9 cellular contexts compared by ENCODE assay signal in the genomic region with DNA sequence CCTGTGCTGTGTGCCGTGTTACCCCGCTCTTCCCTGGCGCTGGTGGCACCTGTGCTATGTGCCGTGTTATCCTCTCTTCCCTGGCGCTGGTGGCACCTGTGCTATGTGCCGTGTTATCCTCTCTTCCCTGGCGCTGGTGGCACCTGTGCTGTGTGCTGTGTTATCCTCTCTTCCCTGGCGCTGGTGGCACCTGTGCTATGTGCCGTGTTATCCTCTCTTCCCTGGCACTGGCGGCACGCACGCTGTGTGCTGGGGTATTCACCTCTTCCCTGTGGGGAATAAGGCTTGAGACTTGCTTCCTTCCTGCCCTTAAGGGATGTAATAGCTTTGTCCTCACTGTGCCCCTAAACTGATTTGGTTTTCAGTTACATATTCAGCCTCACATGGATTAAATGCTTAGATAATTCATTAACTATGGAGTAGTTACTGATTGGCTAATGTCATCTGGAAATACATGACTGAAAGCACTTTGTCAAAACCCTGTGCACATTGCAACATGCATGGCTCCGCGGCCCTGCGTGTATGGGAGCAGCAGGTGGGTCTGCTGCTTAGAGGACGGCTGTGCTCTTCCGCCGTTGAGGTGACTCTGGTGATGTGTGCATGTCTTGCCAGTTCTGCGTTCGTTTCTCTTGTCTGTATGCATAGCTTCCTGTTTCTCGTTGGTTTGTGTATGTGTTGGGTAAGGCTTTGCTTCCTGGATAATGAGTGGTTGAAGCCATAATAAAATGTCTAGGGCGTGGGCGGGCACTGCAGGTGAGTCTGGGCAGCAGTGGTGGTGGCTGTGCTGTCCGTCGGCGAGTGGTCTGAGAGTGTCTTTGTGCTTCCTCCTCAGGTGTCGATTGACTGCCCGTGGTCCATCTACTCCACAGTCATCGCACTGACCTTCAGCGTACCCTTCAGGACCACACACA. TPM values are rescaled to one million over a fixed set of nuclear protein-coding genes. Genes with fewer than 3 reads are reported as not detected.
DNase-seq lines count a peak whose midpoint lies in the region; ATAC-seq, FAIRE-seq and TF ChIP-seq lines count a peak whose summit lies in the region.
"Had no signal": no experiment of that assay in that cellular context is flagged by ENCODE, and none has a peak within 500 bp of the region (broad histone marks: within the 10 kb centered on the region; RNA-seq: fewer than 3 reads in every experiment).

No MANE protein-coding gene starts in this region.

- POLR2A ChIA-PET in K562 (lab: Yijun Ruan, JAX), result interaction anchor here (0.6 to 1.8 kb wide), 2 partner anchors 10 to 377 kb away, joined by 3 to 11 read pairs; no protein-coding TSS in a partner anchor

- FAIRE-seq in K562 (lab: Jason Lieb, UNC) (no peak), pancreas (lab: Jason Lieb, UNC) (no peak)

- H3F3A ChIP-seq in GM23248 (ENCODE audit: insufficient read depth), result no peaks in the 10 kb centered on the region

- intact Hi-C loops in K562 (cut with micrococcal nuclease), result no loop called here
- intact Hi-C loops in pancreas (cut with DNase I), result no loop called here

- H4K20me1 ChIP-seq in K562 (replicated peaks; ENCODE audit: control insufficient read depth, insufficient read depth, low read length), result no peaks in the 10 kb centered on the region
- no peaks in the 10 kb centered on the region for H4K20me1 ChIP-seq in GM23248 (ENCODE audit: insufficient read depth)

- H3K27ac ChIP-seq in K562 (ENCODE audit: extremely low read depth, low read depth, low read length) (no peak overlapping the region), pancreas (peak overlapping the region in 3 of 4 donors; percentile 12 to 39 (median 17)), GM23248 (no peak overlapping the region)
- H3K27ac ChIP-seq: SK-N-MC had no signal

- H3K9me1 ChIP-seq in K562 (ENCODE audit: control insufficient read depth, insufficient read depth, low read length), result no peaks in the 10 kb centered on the region

- no TSS peak for BruUV-seq in K562 (replicated peaks; lab: Mats Ljungman, UMichigan)

- H3K27me3 ChIP-seq in K562 (ENCODE audit: control insufficient read depth in 2 of 2, insufficient read depth in 2 of 2, low read length in 2 of 2) (no peaks in the 10 kb centered on the region), pancreas (no peaks in the 10 kb centered on the region), GM23248 (replicated peaks; ENCODE audit: insufficient read depth) (no peaks in the 10 kb centered on the region)

- TF ChIP-seq CTCF in K562 (IDR thresholded peaks at IDR 0.05 in 2 of 3, conservative IDR thresholded peaks at IDR 0.05 in 1 of 3; ENCODE audit: insufficient read depth in 2 of 3, low read depth in 1 of 3, low read length in 3 of 3), result no peak
- TF ChIP-seq CTCF in pancreas (IDR thresholded peaks at IDR 0.05), result no peak

- TF ChIP-seq POLR2A in K562 (conservative IDR thresholded peaks at IDR 0.05), result no peak

- peak; percentile 78 for DNase-seq in NAMALWA (ENCODE audit: low spot score)
- no peak for DNase-seq in K562 (ENCODE audit: extremely low read depth in 1 of 4, low spot score in 3 of 4)
- peak in 1 of 6 donors; percentile 43 for DNase-seq in pancreas
- no peak for DNase-seq in nucleus accumbens (lab: John Stamatoyannopoulos, UW)
- no peak for DNase-seq in NCI-H446 treated with DMSO at 0.1 percent for 48 hours (lab: John Stamatoyannopoulos, UW)
- DNase-seq in SW 1271 (lab: John Stamatoyannopoulos, UW), result no peak
- DNase-seq in GM23248, result no peak

- CTCF ChIA-PET in K562 (lab: Yijun Ruan, JAX; ENCODE audit: low intra/inter-chr PET ratio), result no interaction called here

- H3K4me1 ChIP-seq in K562 (replicated peaks in 1 of 2; ENCODE audit: control insufficient read depth in 2 of 2, insufficient read depth in 2 of 2, low read length in 2 of 2), result 0 out of 5 replicates have a peak, but pooled peaks cover 0 to 4% of the 10 kb centered on the region in 2 experiments
- H3K4me1 ChIP-seq in pancreas, result peaks cover 0 to 3% (median 0%) of the 10 kb centered on the region in 3 donors
- no peaks in the 10 kb centered on the region for H3K4me1 ChIP-seq in GM23248 (ENCODE audit: insufficient read depth)

- no peak overlapping the region for H2AFZ ChIP-seq in K562 (ENCODE audit: low read depth, low read length)
- H2AFZ ChIP-seq in GM23248, result no peak overlapping the region

- H3K36me3 ChIP-seq in K562 (ENCODE audit: control insufficient read depth, insufficient read depth, low read length), result peaks cover 89% of the 10 kb centered on the region
- H3K36me3 ChIP-seq in pancreas, result peaks cover 0 to 39% (median 6%) of the 10 kb centered on the region in 3 donors
- H3K36me3 ChIP-seq in GM23248 (ENCODE audit: low read depth), result 0 out of 2 replicates have a peak, but pooled peaks cover 16% of the 10 kb centered on the region

- no peak overlapping the region for H3K4me2 ChIP-seq in K562 (ENCODE audit: insufficient read depth, low read length)
- H3K4me2 ChIP-seq in GM23248 (ENCODE audit: unreplicated experiment), result no peak overlapping the region

- no peaks in the 10 kb centered on the region for H3K9me3 ChIP-seq in K562 (replicated peaks; ENCODE audit: control insufficient read depth, insufficient read depth, low read depth, low read length)
- no peaks in the 10 kb centered on the region for H3K9me3 ChIP-seq in pancreas
- H3K9me3 ChIP-seq in GM23248 (ENCODE audit: low read depth), result no peaks in the 10 kb centered on the region

- peak; percentile 68 for ATAC-seq in GM18907 (IDR thresholded peaks at IDR 0.05; ENCODE audit: unreplicated experiment)
- ATAC-seq in K562, result no peak
- peak; percentile 54 to 73 (median 65) for ATAC-seq in pancreas

- 96% methylated on average over 29 of the region's 30 CpGs for WGBS in K562 (ENCODE audit: insufficient coverage, low coverage, missing lambda C conversion rate)
- WGBS in pancreas, 2 donors, result 59 to 65% methylated on average over 30 of the region's 30 CpGs
- 93 to 94% methylated on average over 24 to 30 of the region's 30 CpGs for WGBS in GM23248 (ENCODE audit: low coverage in 1 of 2, low lambda C conversion rate in 2 of 2, missing lambda C conversion rate in 2 of 2), 2 experiments

- in situ Hi-C loops in K562 (cut with MboI) (no loop called here), GM23248 (cut with MboI) (no loop called here)

- no peak overlapping the region for H3K4me3 ChIP-seq in K562
- no peak overlapping the region for H3K4me3 ChIP-seq in pancreas
- H3K4me3 ChIP-seq in GM23248, result no peak overlapping the region
- H3K4me3 ChIP-seq: SK-N-MC had no signal

- no peak for TF ChIP-seq EP300 in K562 (IDR thresholded peaks at IDR 0.05; ENCODE audit: low read length)

- no peaks in the 10 kb centered on the region for H3K9me2 ChIP-seq in GM23248 (ENCODE audit: insufficient read depth)

- H3K79me2 ChIP-seq in K562 (ENCODE audit: control insufficient read depth, insufficient read depth, low read length) (no peaks in the 10 kb centered on the region), GM23248 (ENCODE audit: insufficient read depth) (0 out of 2 replicates have a peak, but pooled peaks cover 8% of the 10 kb centered on the region)

- H3K9ac ChIP-seq in K562 (ENCODE audit: insufficient read depth in 1 of 2, low read depth in 2 of 2, low read length in 2 of 2), result no peak overlapping the region
- no peak overlapping the region for H3K9ac ChIP-seq in GM23248

- TF ChIP-seq RAD21 in K562 (CRISPR knock-in tag; conservative IDR thresholded peaks at IDR 0.05 in 1 of 2, IDR thresholded peaks at IDR 0.05 in 1 of 2), result no peak

RNA-seq across cellular contexts. Expression of gene PWP2, which starts 17.9 kb away (rescaled TPM):
- 95.1 and 192 TPM in 2 replicates for total RNA-seq in K562 (2011; cell fraction: chromatin; rRNA removed; ENCODE audit: low replicate concordance)
- total RNA-seq in K562 (2011; cell fraction: nucleolus; rRNA removed), result 89.4 and 101 TPM in 2 replicates
- 53.8 and 68.3 TPM in 2 replicates for total RNA-seq in K562 (2011; cell fraction: nucleoplasm; rRNA removed)
- total RNA-seq in K562 (2014; rRNA removed) (47.0 and 58.9 TPM in 2 replicates), K562 (2014; rRNA removed; fragmentation: Illumina TruSeq; extraction: Trizol) (23.1 and 24.6 TPM in 2 replicates), K562 (2015; rRNA removed; fragmentation: Illumina TruSeq; extraction: Trizol) (33.1 and 36.6 TPM in 2 replicates), K562 (2021) (46.5 and 57.6 TPM in 2 replicates), pancreas (1 to 10 TPM in 5 of 6 donors, under 1 TPM in 1; 0.87 to 5.8 (median 2.2) TPM)
- polyA plus RNA-seq in K562 (2011; rRNA removed) (27.7 and 28.7 TPM in 2 replicates), K562 (2014; fragmentation: Illumina TruSeq; extraction: Trizol) (31.1 and 35.2 TPM in 2 replicates), K562 (2014; fragmentation: Nextera tagmentation; extraction: Ambion mirVana) (1 to 10 TPM in 1 of 2 experiments, under 1 TPM in 1; 0.72 to 1.9 TPM), K562 (2014; rRNA removed) (35.3 and 40.6 TPM in 2 replicates), pancreas (10 to 100 TPM in 1 of 2 donors, 1 to 10 TPM in 1; 5.6 to 10.5 TPM), GM23248 (2016; fragmentation: Nextera tagmentation; extraction: Ambion mirVana) (11.2 and 12.8 TPM in 2 replicates)
- polyA plus RNA-seq in K562 (2011; cell fraction: cytosol; rRNA removed), result 30.3 and 42.8 TPM in 2 replicates
- polyA plus RNA-seq in K562 (2011; cell fraction: nucleus; rRNA removed), result 69.1 and 77.4 TPM in 2 replicates
- polyA plus RNA-seq in K562 (2012), result 19.4 and 34.4 TPM in 2 replicates
- polyA minus RNA-seq in K562 (2011; rRNA and poly(A)+ RNA removed), result 28.2 and 34.5 TPM in 2 replicates
- polyA minus RNA-seq in K562 (2011; cell fraction: cytosol; rRNA and poly(A)+ RNA removed), result 22.5 and 27.6 TPM in 2 replicates
- polyA minus RNA-seq in K562 (2011; cell fraction: nucleus; rRNA and poly(A)+ RNA removed), result 32.7 and 47.2 TPM in 2 replicates
- 16.1 and 16.3 TPM in 2 replicates for total RNA-seq in GM23248 (2014; rRNA removed; shearing (Covaris generic))

RNA-seq across cellular contexts. Expression of gene GATD3, which starts 44.2 kb away (rescaled TPM):
- 125 and 198 TPM in 2 replicates for total RNA-seq in K562 (2011; cell fraction: chromatin; rRNA removed; ENCODE audit: low replicate concordance)
- total RNA-seq in K562 (2011; cell fraction: nucleolus; rRNA removed), result 96.3 and 112 TPM in 2 replicates
- total RNA-seq in K562 (2011; cell fraction: nucleoplasm; rRNA removed), result 120 and 121 TPM in 2 replicates
- 45.4 and 64.8 TPM in 2 replicates for total RNA-seq in K562 (2014; rRNA removed)
- total RNA-seq in K562 (2014; rRNA removed; fragmentation: Illumina TruSeq; extraction: Trizol), result 20.4 and 26.6 TPM in 2 replicates
- total RNA-seq in K562 (2015; rRNA removed; fragmentation: Illumina TruSeq; extraction: Trizol), result 37.8 and 39.5 TPM in 2 replicates
- 70.1 and 77.0 TPM in 2 replicates for total RNA-seq in K562 (2021)
- polyA plus RNA-seq in K562 (2011; rRNA removed), result 45.4 and 47.3 TPM in 2 replicates
- polyA plus RNA-seq in K562 (2011; cell fraction: cytosol; rRNA removed), result 50.0 and 94.6 TPM in 2 replicates
- 97.1 and 134 TPM in 2 replicates for polyA plus RNA-seq in K562 (2011; cell fraction: nucleus; rRNA removed)
- polyA plus RNA-seq in K562 (2012), result 55.4 and 77.7 TPM in 2 replicates
- polyA plus RNA-seq in K562 (2014; fragmentation: Illumina TruSeq; extraction: Trizol), result 25.3 and 36.6 TPM in 2 replicates
- 10 to 100 TPM; 11.2 to 24.9 TPM for polyA plus RNA-seq in K562 (2014; fragmentation: Nextera tagmentation; extraction: Ambion mirVana)
- polyA plus RNA-seq in K562 (2014; rRNA removed), result 65.4 and 78.6 TPM in 2 replicates
- polyA minus RNA-seq in K562 (2011; rRNA and poly(A)+ RNA removed), result 22.0 and 25.5 TPM in 2 replicates
- 21.8 and 29.4 TPM in 2 replicates for polyA minus RNA-seq in K562 (2011; cell fraction: cytosol; rRNA and poly(A)+ RNA removed)
- polyA minus RNA-seq in K562 (2011; cell fraction: nucleus; rRNA and poly(A)+ RNA removed), result 43.9 and 44.2 TPM in 2 replicates
- total RNA-seq in pancreas, result 10 to 100 TPM in 1 of 6 donors, 1 to 10 TPM in 5; 4.2 to 10.0 (median 5.9) TPM
- polyA plus RNA-seq in pancreas, result 1 to 10 TPM; 4.6 to 6.0 TPM
- 39.6 and 45.7 TPM in 2 replicates for total RNA-seq in GM23248 (2014; rRNA removed; shearing (Covaris generic))
- polyA plus RNA-seq in GM23248 (2016; fragmentation: Nextera tagmentation; extraction: Ambion mirVana), result 49.1 and 50.9 TPM in 2 replicates

Comparison
In these comparisons a context has a peak if more than half of its experiments do, and no peak if none do; other contexts are left out.
1. H3K27ac ChIP-seq: peak in pancreas (3 of 4); none in K562 (single experiment) and GM23248 (single experiment).